Comparison of ENCODE assay signal across 8 cellular contexts in genomic region chr1:9823943-9824701, GRCh38. TPM values are rescaled to one million over a fixed set of nuclear protein-coding genes. Genes with fewer than 3 reads are reported as not detected.
DNase-seq lines count a peak whose midpoint lies in the region; FAIRE-seq and TF ChIP-seq lines count a peak whose summit lies in the region.

CLSTN1 (minus strand) TSS chr1:9823965; CDS start chr1:9823733, 232 bp downstream.

- H3K36me3 ChIP-seq in OCI-LY7 (ENCODE audit: insufficient read depth, low read length) = peaks cover 4% of the 10 kb centered on the region

- DNase-seq in AG08395 (ENCODE audit: low spot score) = peak; percentile 96
- peak; percentile 98 for DNase-seq in GM19239 (ENCODE audit: insufficient read length, low spot score)
- peak; percentile 71 for DNase-seq in HPDE6-E6E7 (ENCODE audit: extremely low spot score)
- DNase-seq in OCI-LY7 (ENCODE audit: low spot score) = peak; percentile 92
- peak; percentile 84 for DNase-seq in activated T-cell treated with anti-CD3 and anti-CD28 coated beads for 48 hours (ENCODE audit: low read depth)
- no peak for DNase-seq in epithelial cell of proximal tubule (ENCODE audit: low read depth)
- peak; percentile 91 for DNase-seq in mucosa of gallbladder (ENCODE audit: low spot score)
- DNase-seq in stimulated activated CD8-positive, alpha-beta memory T cell treated with anti-CD3 and anti-CD28 coated beads, Interleukin-4, amount 100 ng/mL, for 1 hour (ENCODE audit: low read depth in 2 of 2, low spot score in 1 of 2) = peak; percentile 81 to 82

- H3K9me3 ChIP-seq in OCI-LY7 (ENCODE audit: low read length) = no peaks in the 10 kb centered on the region

- TF ChIP-seq CTCF in OCI-LY7 (conservative IDR thresholded peaks at IDR 0.05; ENCODE audit: low read length) = no peak
- no peak for TF ChIP-seq CTCF in epithelial cell of proximal tubule (conservative IDR thresholded peaks at IDR 0.05; ENCODE audit: low read depth, low read length)

- H3K4me1 ChIP-seq in OCI-LY7 (ENCODE audit: insufficient read depth, low read length, poor library complexity, severe bottlenecking) = peaks cover 46% of the 10 kb centered on the region

- H3K4me3 ChIP-seq in OCI-LY7 (ENCODE audit: low read depth, low read length, poor library complexity, severe bottlenecking) = peak within 1 kb of the TSS; percentile 98
- peak within 1 kb of the TSS; percentile 82 for H3K4me3 ChIP-seq in epithelial cell of proximal tubule (ENCODE audit: low read depth, low read length)

- peak within 1 kb of the TSS; percentile 95 for H3K4me2 ChIP-seq in OCI-LY7 (ENCODE audit: low read length)

- H3K79me2 ChIP-seq in OCI-LY7 (ENCODE audit: insufficient read depth, low read depth, low read length) = peaks cover 40% of the 10 kb centered on the region

- peaks cover 19% of the 10 kb centered on the region for H4K20me1 ChIP-seq in OCI-LY7 (ENCODE audit: insufficient read depth, low read length)

- peak within 1 kb of the TSS; percentile 34 for H3K27ac ChIP-seq in OCI-LY7 (ENCODE audit: low read depth, low read length, poor library complexity, severe bottlenecking)

- H2AFZ ChIP-seq in OCI-LY7 (ENCODE audit: low read length) = peak within 1 kb of the TSS; percentile 52; the same call in 1 of the 2 replicates

- intact Hi-C loops in OCI-LY7 (cut with micrococcal nuclease; ENCODE audit: unreplicated experiment) = loop anchor here (1.0 to 2.0 kb wide), 3 partner anchors 26 to 235 kb away; partner anchors contain the start of gene TMEM201

- POLR2A ChIA-PET in OCI-LY7 (lab: Charles Lee) = no interaction called here

- FAIRE-seq in GM19239 (lab: Jason Lieb, UNC) = no peak

- BruUV-seq in OCI-LY7 (replicated peaks; lab: Mats Ljungman, UMichigan) = no TSS peak

- H3K9me2 ChIP-seq in OCI-LY7 (ENCODE audit: insufficient read depth, low read length) = no peaks in the 10 kb centered on the region

- CTCF ChIA-PET in OCI-LY7 (lab: Charles Lee; ENCODE audit: unreplicated experiment) = no interaction called here

RNA-seq across cellular contexts. Expression of gene CLSTN1, which starts in this region (rescaled TPM):
- total RNA-seq in OCI-LY7 (2014; rRNA removed; shearing (Covaris generic)) = 49.4 and 58.6 TPM in 2 replicates
- total RNA-seq in OCI-LY7 (2022) (124 and 141 TPM in 2 replicates), epithelial cell of proximal tubule (79.7 and 87.5 TPM in 2 replicates), mucosa of gallbladder (287 TPM)
